ENCODE assay signal across 9 cellular contexts in genomic region chr5:45454114-45454513, GRCh38.
DNase-seq lines count a peak whose midpoint lies in the region; ATAC-seq lines count a peak whose summit lies in the region.
"Had no signal": no experiment of that assay in that cellular context is flagged by ENCODE, and none has a peak within 500 bp of the region (broad histone marks: within the 10 kb centered on the region; RNA-seq: fewer than 3 reads in every experiment).

No MANE protein-coding gene starts in this region.

- ATAC-seq in GM19023 (IDR thresholded peaks at IDR 0.05; ENCODE audit: unreplicated experiment) = peak; percentile 62
- no peak for ATAC-seq in GM18520 (IDR thresholded peaks at IDR 0.05; ENCODE audit: unreplicated experiment)
- ATAC-seq in activated CD8-positive, alpha-beta memory T cell treated with anti-CD3 and anti-CD28 coated beads, Interleukin-2, amount 10 ng/mL, durations not matched to agents 7 days and 5 days = no peak
- no peak for ATAC-seq in stimulated activated naive CD8-positive, alpha-beta T cell treated with anti-CD3 and anti-CD28 coated beads, Interleukin-15, Interleukin-2, amounts not matched to agents 100 U/mL and 50 U/mL, for 24 hours
- ATAC-seq: T-helper 17 cell had no signal

- no peaks in the 10 kb centered on the region for H3K9me3 ChIP-seq in MG63

- no peak overlapping the region for H3K4me3 ChIP-seq in MG63

- no peaks in the 10 kb centered on the region for H3K36me3 Mint-ChIP-seq in activated CD8-positive, alpha-beta memory T cell treated with anti-CD3 and anti-CD28 coated beads, Interleukin-2, amount 10 ng/mL, durations not matched to agents 7 days and 5 days

- no peaks in the 10 kb centered on the region for H3K36me3 ChIP-seq in MG63

- H3K4me1 Mint-ChIP-seq in activated CD8-positive, alpha-beta memory T cell treated with anti-CD3 and anti-CD28 coated beads, Interleukin-2, amount 10 ng/mL, durations not matched to agents 7 days and 5 days = no peaks in the 10 kb centered on the region
- H3K4me1 Mint-ChIP-seq: T-helper 17 cell had no signal

- H3K27ac Mint-ChIP-seq in activated CD8-positive, alpha-beta memory T cell treated with anti-CD3 and anti-CD28 coated beads, Interleukin-2, amount 10 ng/mL, durations not matched to agents 7 days and 5 days = no peak overlapping the region
- H3K27ac Mint-ChIP-seq: T-helper 17 cell had no signal

- H3K27me3 ChIP-seq in MG63 = no peaks in the 10 kb centered on the region

- no peaks in the 10 kb centered on the region for H3K27me3 Mint-ChIP-seq in activated CD8-positive, alpha-beta memory T cell treated with anti-CD3 and anti-CD28 coated beads, Interleukin-2, amount 10 ng/mL, durations not matched to agents 7 days and 5 days
- H3K27me3 Mint-ChIP-seq: T-helper 17 cell had no signal

- CTCF ChIA-PET in activated CD8-positive, alpha-beta memory T cell treated with anti-CD3 and anti-CD28 coated beads, Interleukin-2, amount 10 ng/mL, durations not matched to agents 7 days and 5 days (lab: Charles Lee) = no interaction called here

- peak; percentile 32 for DNase-seq in MG63
- peak; percentile 72 to 86 for DNase-seq in cerebellar nuclear complex (lab: John Stamatoyannopoulos, UW)
- peak; percentile 41 for DNase-seq in non-pigmented ciliary epithelial cell (ENCODE audit: low read depth)
- no peak for DNase-seq in activated CD8-positive, alpha-beta memory T cell treated with anti-CD3 and anti-CD28 coated beads, Interleukin-2, amount 10 ng/mL, durations not matched to agents 7 days and 5 days
- DNase-seq in stimulated activated CD4-positive, alpha-beta T cell treated with anti-CD3 and anti-CD28 coated beads, Interleukin-1b, Interleukin-23, amount 100 ng/mL, for 48 hours = no peak
- DNase-seq in stimulated activated naive CD8-positive, alpha-beta T cell treated with anti-CD3 and anti-CD28 coated beads, Interleukin-15, Interleukin-2, amounts not matched to agents 100 U/mL and 50 U/mL, for 24 hours = no peak
- DNase-seq: T-helper 17 cell had no signal

- peaks cover 2% of the 10 kb centered on the region for H3K9me3 Mint-ChIP-seq in activated CD8-positive, alpha-beta memory T cell treated with anti-CD3 and anti-CD28 coated beads, Interleukin-2, amount 10 ng/mL, durations not matched to agents 7 days and 5 days (ENCODE audit: low read depth)

- H3K4me3 Mint-ChIP-seq in activated CD8-positive, alpha-beta memory T cell treated with anti-CD3 and anti-CD28 coated beads, Interleukin-2, amount 10 ng/mL, durations not matched to agents 7 days and 5 days = no peak overlapping the region
- H3K4me3 Mint-ChIP-seq: T-helper 17 cell had no signal

Comparison
In these comparisons a context has a peak if more than half of its experiments do, and no peak if none do; other contexts are left out.
1. DNase-seq: peak in MG63 (single experiment), cerebellar nuclear complex (2 of 2) and non-pigmented ciliary epithelial cell (single experiment); none in activated CD8-positive, alpha-beta memory T cell treated with anti-CD3 and anti-CD28 coated beads, Interleukin-2, amount 10 ng/mL, durations not matched to agents 7 days and 5 days (single experiment), stimulated activated CD4-positive, alpha-beta T cell treated with anti-CD3 and anti-CD28 coated beads, Interleukin-1b, Interleukin-23, amount 100 ng/mL, for 48 hours (single experiment) and stimulated activated naive CD8-positive, alpha-beta T cell treated with anti-CD3 and anti-CD28 coated beads, Interleukin-15, Interleukin-2, amounts not matched to agents 100 U/mL and 50 U/mL, for 24 hours (single experiment).